25 cellular contexts compared by ENCODE assay signal in the genomic region with DNA sequence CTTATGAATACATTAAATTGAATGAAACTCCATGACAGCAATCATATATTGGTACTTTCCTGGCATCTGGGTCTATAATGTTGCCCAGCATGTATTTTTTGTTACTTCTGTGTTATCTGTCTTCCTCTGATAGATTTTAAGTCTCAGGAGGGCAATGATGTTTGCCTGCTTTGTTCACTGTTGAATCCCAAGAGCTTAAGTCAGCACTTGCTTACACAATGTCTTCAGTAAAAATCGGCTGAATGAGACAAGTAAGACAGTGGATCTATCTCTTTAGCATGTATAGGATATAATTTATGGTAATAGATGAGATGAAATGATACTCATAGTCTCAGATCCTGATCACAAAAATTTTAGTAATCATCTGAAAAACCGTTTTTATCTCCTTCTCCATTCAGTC.
A peak's percentile ranks its signal among the peaks of the same experiment; 100 is the strongest.
DNase-seq lines count a peak whose midpoint lies in the region; ATAC-seq and TF ChIP-seq lines count a peak whose summit lies in the region.
"Had no signal": no experiment of that assay in that cellular context is flagged by ENCODE, and none has a peak within 500 bp of the region (broad histone marks: within the 10 kb centered on the region; RNA-seq: fewer than 3 reads in every experiment).

No MANE protein-coding gene starts in this region.

- no peak overlapping the region for H3K9ac ChIP-seq in OCI-LY3 (ENCODE audit: low read length)
- no peak overlapping the region for H3K9ac ChIP-seq in SK-N-MC (ENCODE audit: insufficient read length)
- H3K9ac ChIP-seq in endodermal cell (ENCODE audit: extremely low read depth, low read length, poor library complexity, severe bottlenecking): no peak overlapping the region
- H3K9ac ChIP-seq: BLaER1 had no signal

- ATAC-seq in HG02588 (IDR thresholded peaks at IDR 0.05; ENCODE audit: unreplicated experiment): no peak
- ATAC-seq: A549, GM12878 had no signal

- TF ChIP-seq CTCF in A673 (conservative IDR thresholded peaks at IDR 0.05; ENCODE audit: low read depth, low read length): no peak
- no peak for TF ChIP-seq CTCF in OCI-LY3 (IDR thresholded peaks at IDR 0.05; ENCODE audit: low read depth, low read length)
- no peak for TF ChIP-seq CTCF in endodermal cell (conservative IDR thresholded peaks at IDR 0.05)

- 0 out of 2 replicates have a peak overlapping the region, but pooled peaks have one; percentile 54 for H2AFZ ChIP-seq in OCI-LY3 (ENCODE audit: low read depth, low read length)

- CTCF ChIA-PET in A673 (lab: Charles Lee): no interaction called here

- POLR2A ChIA-PET in A673 (lab: Charles Lee; ENCODE audit: low non-redundant PET): interaction anchor here (0.5 kb wide), 1 partner anchor 11 kb away, joined by 3 read pairs; no protein-coding TSS in a partner anchor

- no peak overlapping the region for H3K4me3 Mint-ChIP-seq in endodermal cell
- H3K4me3 Mint-ChIP-seq: CD14-positive monocyte; CD4-positive, alpha-beta memory T cell; CD4-positive, CD25-positive, alpha-beta regulatory T cell; CD8-positive, alpha-beta memory T cell had no signal

- H3K27ac ChIP-seq in A673 (ENCODE audit: low read depth, low read length, poor library complexity, severe bottlenecking) (no peak overlapping the region), OCI-LY3 (ENCODE audit: low read length) (no peak overlapping the region), SK-N-MC (0 out of 2 replicates have a peak overlapping the region, but pooled peaks have one; percentile 52), endodermal cell (ENCODE audit: low read depth, low read length) (no peak overlapping the region)
- H3K27ac ChIP-seq: 22Rv1, A549, BLaER1 had no signal

- H4K20me1 ChIP-seq in OCI-LY3 (ENCODE audit: insufficient read depth, low read length): no peaks in the 10 kb centered on the region
- H4K20me1 ChIP-seq: BLaER1 had no signal

- BruUV-seq in A673 (replicated peaks; lab: Mats Ljungman, UMichigan): no TSS peak

- DNase-seq in A673 (ENCODE audit: low spot score) (peak; percentile 76), SK-N-MC (ENCODE audit: low read depth, low spot score) (peak; percentile 40), dedifferentiated amniotic fluid mesenchymal stem cell (ENCODE audit: extremely low spot score) (no peak), endodermal cell (no peak)
- DNase-seq: ACHN; BE2C; C1 segment of cervical spinal cord; CD4-positive, alpha-beta memory T cell; CD4-positive, CD25-positive, alpha-beta regulatory T cell; CD8-positive, alpha-beta memory T cell; COR-L47; DMS 273 treated with DMSO at 0.1 percent for 48 hours; DMS153; DMS53; DMS79; DND-41; EL; GDM1 had no signal

- intact Hi-C loops in A673 (cut with micrococcal nuclease; ENCODE audit: unreplicated experiment): no loop called here

- H3K9me3 ChIP-seq in A673 (ENCODE audit: low read depth, low read length, poor library complexity, severe bottlenecking) (no peaks in the 10 kb centered on the region), OCI-LY3 (ENCODE audit: insufficient read depth, low read length) (no peaks in the 10 kb centered on the region), SK-N-MC (ENCODE audit: low read depth, low read length) (peaks cover 2% of the 10 kb centered on the region; the same call in 1 of the 2 replicates), endodermal cell (ENCODE audit: control insufficient read depth, low read length) (no peaks in the 10 kb centered on the region)
- H3K9me3 ChIP-seq: A549, BE2C, BLaER1 had no signal

- peaks cover 2% of the 10 kb centered on the region for H3K4me1 Mint-ChIP-seq in endodermal cell
- H3K4me1 Mint-ChIP-seq: CD14-positive monocyte; CD4-positive, alpha-beta memory T cell; CD4-positive, CD25-positive, alpha-beta regulatory T cell; CD8-positive, alpha-beta memory T cell had no signal

- no peaks in the 10 kb centered on the region for H3K27me3 Mint-ChIP-seq in endodermal cell (ENCODE audit: insufficient read depth)
- H3K27me3 Mint-ChIP-seq: CD4-positive, alpha-beta memory T cell; CD4-positive, CD25-positive, alpha-beta regulatory T cell; CD8-positive, alpha-beta memory T cell had no signal

- H3K27me3 ChIP-seq in A673 (replicated peaks; ENCODE audit: insufficient read depth, low read depth, low read length, poor library complexity) (no peaks in the 10 kb centered on the region), OCI-LY3 (ENCODE audit: low read depth, low read length) (no peaks in the 10 kb centered on the region), endodermal cell (ENCODE audit: control insufficient read depth, insufficient read depth, low read length, poor library complexity, severe bottlenecking) (no peaks in the 10 kb centered on the region)
- H3K27me3 ChIP-seq: BE2C, BLaER1 had no signal

- H3K79me2 ChIP-seq in OCI-LY3 (ENCODE audit: low read length): no peaks in the 10 kb centered on the region

- H3K27ac Mint-ChIP-seq in endodermal cell: no peak overlapping the region
- H3K27ac Mint-ChIP-seq: CD14-positive monocyte; CD4-positive, alpha-beta memory T cell; CD4-positive, CD25-positive, alpha-beta regulatory T cell; CD8-positive, alpha-beta memory T cell had no signal

- H3K36me3 Mint-ChIP-seq in endodermal cell (ENCODE audit: low read depth): no peaks in the 10 kb centered on the region
- H3K36me3 Mint-ChIP-seq: CD14-positive monocyte; CD4-positive, alpha-beta memory T cell; CD4-positive, CD25-positive, alpha-beta regulatory T cell; CD8-positive, alpha-beta memory T cell had no signal

- no peaks in the 10 kb centered on the region for H3K9me3 Mint-ChIP-seq in endodermal cell

- H3K4me1 ChIP-seq in A673 (ENCODE audit: insufficient read depth, low read length, poor library complexity, severe bottlenecking) (peaks cover 13% of the 10 kb centered on the region), OCI-LY3 (ENCODE audit: low read length) (peaks cover 8% of the 10 kb centered on the region), endodermal cell (ENCODE audit: control insufficient read depth, insufficient read depth, low read length) (no peaks in the 10 kb centered on the region)
- H3K4me1 ChIP-seq: A549, BE2C, BLaER1 had no signal

- WGBS in endodermal cell (ENCODE audit: insufficient coverage in 1 of 2, insufficient read length in 1 of 2), 2 experiments: 72 to 86% methylated on average over 2 of the region's 2 CpGs

- H3K36me3 ChIP-seq in A673 (ENCODE audit: insufficient read depth, low read length, poor library complexity, severe bottlenecking) (no peaks in the 10 kb centered on the region), OCI-LY3 (replicated peaks; ENCODE audit: low read depth, low read length) (no peaks in the 10 kb centered on the region), SK-N-MC (ENCODE audit: insufficient read depth, low read length) (no peaks in the 10 kb centered on the region), endodermal cell (ENCODE audit: control insufficient read depth, insufficient read depth, low read length) (no peaks in the 10 kb centered on the region)
- H3K36me3 ChIP-seq: BE2C, BLaER1 had no signal

- H3K4me2 ChIP-seq in OCI-LY3 (ENCODE audit: low read length): no peak overlapping the region
- H3K4me2 ChIP-seq: A549, BLaER1 had no signal

- H3K4me3 ChIP-seq in A673 (ENCODE audit: low read depth, low read length, poor library complexity, severe bottlenecking): no peak overlapping the region
- H3K4me3 ChIP-seq in OCI-LY3 (ENCODE audit: low read length): no peak overlapping the region
- no peak overlapping the region for H3K4me3 ChIP-seq in SK-N-MC
- no peak overlapping the region for H3K4me3 ChIP-seq in endodermal cell (ENCODE audit: low read length)
- H3K4me3 ChIP-seq: A549, BLaER1, GM12878 had no signal

Comparison
In these comparisons a context has a peak if more than half of its experiments do, and no peak if none do; other contexts are left out.
1. DNase-seq: peak in A673 (single experiment) and SK-N-MC (single experiment); none in dedifferentiated amniotic fluid mesenchymal stem cell (single experiment) and endodermal cell (single experiment).